Comparison of ENCODE assay signal across 8 cellular contexts in the genomic region with DNA sequence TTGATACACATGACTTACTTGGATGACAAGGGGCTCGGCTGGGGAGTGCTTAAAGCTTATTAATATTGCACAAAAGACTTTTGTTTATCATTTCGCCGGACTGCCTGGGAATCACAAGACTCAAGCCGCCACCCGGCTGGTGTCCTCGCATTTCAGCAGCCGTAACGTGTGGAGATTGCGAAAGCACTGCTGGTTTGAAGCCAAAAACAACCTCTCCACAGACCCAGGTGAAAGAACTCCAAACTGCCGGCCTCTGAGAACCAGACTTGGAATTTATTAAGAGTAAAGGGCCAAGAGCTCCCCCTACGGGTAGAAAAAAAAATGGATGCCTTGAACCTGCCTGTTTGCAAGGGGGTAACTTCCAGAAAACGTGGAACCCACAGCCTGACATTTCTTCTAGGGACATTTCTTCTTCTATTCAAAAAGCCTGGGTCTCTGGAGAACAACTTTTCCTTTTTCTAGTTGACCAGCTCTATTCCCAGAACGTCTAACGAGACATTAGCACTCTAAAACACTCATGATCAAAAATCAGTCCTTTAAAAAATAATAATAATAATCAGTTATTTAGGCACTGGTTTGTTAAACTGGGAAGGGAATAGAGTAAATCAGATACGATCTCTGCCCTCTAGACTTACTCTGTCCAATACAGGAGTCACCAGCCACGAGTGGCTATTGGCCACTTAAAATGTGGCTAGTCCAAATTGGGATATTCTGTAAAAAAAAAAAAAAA.
A peak's percentile ranks its signal among the peaks of the same experiment; 100 is the strongest.
DNase-seq lines count a peak whose midpoint lies in the region; ATAC-seq and TF ChIP-seq lines count a peak whose summit lies in the region.

No MANE protein-coding gene starts in this region.

- TF ChIP-seq POLR2A in IMR-90 (IDR thresholded peaks at IDR 0.05; ENCODE audit: low read depth, low read length) (no peak), prostate gland (IDR thresholded peaks at IDR 0.05) (no peak)

- POLR2A ChIA-PET in IMR-90 (lab: Charles Lee; ENCODE audit: unreplicated experiment), result no interaction called here

- peaks cover 5% of the 10 kb centered on the region; the same call in 1 of the 2 replicates for H3K9me1 ChIP-seq in IMR-90 (ENCODE audit: insufficient read depth, low read length)

- peak overlapping the region; percentile 11 for H2BK5ac ChIP-seq in IMR-90 (ENCODE audit: low read depth, low read length, poor library complexity, severe bottlenecking)

- H4K91ac ChIP-seq in IMR-90 (ENCODE audit: insufficient read depth, low read depth, low read length), result peak overlapping the region; percentile 34

- peak overlapping the region; percentile 43 for H3K18ac ChIP-seq in IMR-90 (ENCODE audit: low read depth, low read length)

- no peak overlapping the region for H3K9ac ChIP-seq in IMR-90 (ENCODE audit: low read depth, low read length)
- H3K9ac ChIP-seq in NT2/D1 (ENCODE audit: insufficient read length, low read depth), result no peak overlapping the region

- H3K9me3 ChIP-seq in IMR-90 (ENCODE audit: control insufficient read depth, insufficient read depth, low read length) (no peaks in the 10 kb centered on the region), NT2/D1 (ENCODE audit: insufficient read depth, low read length) (no peaks in the 10 kb centered on the region), left ventricle myocardium inferior (replicated peaks) (no peaks in the 10 kb centered on the region), prostate gland (no peaks in the 10 kb centered on the region)

- H3K27ac ChIP-seq in IMR-90 (ENCODE audit: insufficient read depth, low read length) (peak overlapping the region; percentile 44; the same call in 1 of the 2 replicates), left ventricle myocardium inferior (replicated peaks) (peak overlapping the region; percentile 11), prostate gland (peak overlapping the region; percentile 44 to 63)

- no peak overlapping the region for H4K5ac ChIP-seq in IMR-90 (ENCODE audit: low read depth, low read length)

- dilution Hi-C loops in IMR-90 (cut with HindIII; ENCODE audit: low sequenced_read_pairs, unreplicated experiment), result no loop called here

- CTCF ChIA-PET in IMR-90 (lab: Yijun Ruan, JAX), result interaction anchor here (0.6 to 1.9 kb wide), 9 partner anchors 14 to 631 kb away, joined by 3 to 9 read pairs (median 3); no protein-coding TSS in a partner anchor

- ATAC-seq in IMR-90 (ENCODE audit: low read depth) (peak; percentile 87), GM21515 (IDR thresholded peaks at IDR 0.05; ENCODE audit: unreplicated experiment) (no peak)

- H3K23ac ChIP-seq in IMR-90 (ENCODE audit: low read depth, low read length), result no peak overlapping the region; the same call in 1 of the 2 replicates

- no peaks in the 10 kb centered on the region for H3K79me1 ChIP-seq in IMR-90 (ENCODE audit: low read depth in 1 of 2, low read length in 2 of 2)

- peak overlapping the region; percentile 8; the same call in 1 of the 2 replicates for H3K14ac ChIP-seq in IMR-90 (replicated peaks; ENCODE audit: low read depth, low read length)

- WGBS in IMR-90 (ENCODE audit: extremely low coverage in 2 of 2, insufficient read length in 1 of 2), 2 experiments, result 0% methylated on average over 1 of the region's 16 CpGs; no CpG with 5 or more reads in 1 of the 2 experiments
- 9% methylated on average over 16 of the region's 16 CpGs for WGBS in prostate gland

- no peak overlapping the region for H3K4me3 ChIP-seq in IMR-90 (ENCODE audit: insufficient read depth, low read depth, low read length)
- no peak overlapping the region for H3K4me3 ChIP-seq in NT2/D1 (ENCODE audit: insufficient read length, low read depth)
- H3K4me3 ChIP-seq in left ventricle myocardium inferior, result peak overlapping the region; percentile 37
- H3K4me3 ChIP-seq in prostate gland, result no peak overlapping the region

- H2AK5ac ChIP-seq in IMR-90 (ENCODE audit: low read depth, low read length), result no peak overlapping the region

- no TSS peak for BruUV-seq in IMR-90 (replicated peaks; lab: Mats Ljungman, UMichigan)

- peak overlapping the region; percentile 50; the same call in 1 of the 2 replicates for H2BK20ac ChIP-seq in IMR-90 (ENCODE audit: low read depth, low read length)

- peak overlapping the region; percentile 89 for H2AFZ ChIP-seq in IMR-90 (replicated peaks; ENCODE audit: low read length, poor library complexity)

- no peaks in the 10 kb centered on the region for H4K20me1 ChIP-seq in IMR-90 (ENCODE audit: insufficient read depth, low read length)

- H3K27me3 ChIP-seq in IMR-90 (ENCODE audit: control insufficient read depth, insufficient read depth, low read length) (no peaks in the 10 kb centered on the region), NT2/D1 (ENCODE audit: insufficient read depth, insufficient read length) (no peaks in the 10 kb centered on the region), left ventricle myocardium inferior (ENCODE audit: low read depth) (peaks cover 2% of the 10 kb centered on the region), prostate gland (replicated peaks; ENCODE audit: insufficient read depth) (no peaks in the 10 kb centered on the region)

- peak; percentile 78 for TF ChIP-seq CTCF in IMR-90 (conservative IDR thresholded peaks at IDR 0.05; ENCODE audit: low read depth, low read length)
- peak; percentile 84 for TF ChIP-seq CTCF in left ventricle myocardium inferior (IDR thresholded peaks at IDR 0.05; ENCODE audit: borderline replicate concordance)
- peak; percentile 35 to 83 (median 72) for TF ChIP-seq CTCF in prostate gland (IDR thresholded peaks at IDR 0.05)

- H2BK15ac ChIP-seq in IMR-90 (ENCODE audit: low read depth, low read length), result 0 out of 3 replicates have a peak overlapping the region, but pooled peaks have one; percentile 47

- no peak overlapping the region for H3K56ac ChIP-seq in IMR-90 (ENCODE audit: extremely low read depth, insufficient read depth, low read length)

- H3K4ac ChIP-seq in IMR-90 (ENCODE audit: low read depth, low read length), result peak overlapping the region; percentile 54; the same call in 1 of the 2 replicates

- H3K36me3 ChIP-seq in IMR-90 (ENCODE audit: control insufficient read depth, insufficient read depth, low read length) (no peaks in the 10 kb centered on the region), NT2/D1 (ENCODE audit: insufficient read depth, insufficient read length, low read length) (no peaks in the 10 kb centered on the region), left ventricle myocardium inferior (no peaks in the 10 kb centered on the region), prostate gland (no peaks in the 10 kb centered on the region)

- peak; percentile 74 for TF ChIP-seq RAD21 in IMR-90 (IDR thresholded peaks at IDR 0.05; ENCODE audit: low read length)

- H3K4me2 ChIP-seq in IMR-90 (ENCODE audit: low read depth, low read length), result peak overlapping the region; percentile 15

- in situ Hi-C loops in IMR-90 (cut with MboI; ENCODE audit: low sequenced_read_pairs), result loop anchor here (5.0 to 25.0 kb wide), 5 partner anchors 178 to 1414 kb away; no protein-coding TSS in a partner anchor

- H4K8ac ChIP-seq in IMR-90 (ENCODE audit: low read depth in 2 of 2, low read length in 2 of 2), result peak overlapping the region; percentile 12 to 60; a peak in 1 of 4 replicates

- peak overlapping the region; percentile 75; the same call in 1 of the 2 replicates for H2BK120ac ChIP-seq in IMR-90 (ENCODE audit: low read depth, low read length)

- peaks cover 6% of the 10 kb centered on the region for H3K4me1 ChIP-seq in IMR-90 (ENCODE audit: control insufficient read depth, insufficient read depth, low read length)
- no peaks in the 10 kb centered on the region for H3K4me1 ChIP-seq in NT2/D1 (ENCODE audit: insufficient read depth, insufficient read length)
- peaks cover 17% of the 10 kb centered on the region for H3K4me1 ChIP-seq in left ventricle myocardium inferior
- H3K4me1 ChIP-seq in prostate gland (replicated peaks), result no peaks in the 10 kb centered on the region

- peak; percentile 1 for DNase-seq in activated T-cell treated with anti-CD3 and anti-CD28 coated beads for 4 hours
- DNase-seq in activated T-cell treated with anti-CD3 and anti-CD28 coated beads, Interleukin-2, amount 50 U/mL, for 1 hour, result no peak
- peak; percentile 98 for DNase-seq in IMR-90
- DNase-seq in NT2/D1 (ENCODE audit: low read depth, low spot score), result peak; percentile 81
- peak in 50 of 58 donors; percentile 1 to 58 (median 23) for DNase-seq in anterior cingulate cortex (lab: John Stamatoyannopoulos, UW)
- peak; percentile 63 for DNase-seq in left ventricle myocardium inferior
- peak; percentile 95 for DNase-seq in prostate gland (ENCODE audit: low spot score)

- intact Hi-C loops in IMR-90 (cut with micrococcal nuclease) (loop anchor here (1.0 to 10.0 kb wide), 4 partner anchors 185 to 1832 kb away; no protein-coding TSS in a partner anchor), left ventricle myocardium inferior (cut with micrococcal nuclease) (loop anchor here (10.0 kb wide), 1 partner anchor 1422 kb away; no protein-coding TSS in a partner anchor), prostate gland (cut with DNase I) (loop anchor here (5.0 to 10.0 kb wide), 4 partner anchors 369 to 1152 kb away; no protein-coding TSS in a partner anchor)

- no peak overlapping the region for H2AK9ac ChIP-seq in IMR-90 (replicated peaks; ENCODE audit: low read depth, low read length, poor library complexity)

TF ChIP-seq in IMR-90, 13 proteins besides CTCF, POLR2A, EP300 and RAD21 (continues in another document):
- TF ChIP-seq NFE2L2 (IDR thresholded peaks at IDR 0.05; ENCODE audit: low read depth, low read length) (no peak), SMC3 (IDR thresholded peaks at IDR 0.05; ENCODE audit: low read depth, low read length) (peak; percentile 49), RCOR1 (IDR thresholded peaks at IDR 0.05; ENCODE audit: insufficient replicate concordance, low read length) (peak; percentile 41), RFX5 (IDR thresholded peaks at IDR 0.05; ENCODE audit: low read depth, low read length) (no peak), CHD1 (IDR thresholded peaks at IDR 0.05; ENCODE audit: low read depth, low read length) (no peak), MXI1 (IDR thresholded peaks at IDR 0.05; ENCODE audit: borderline replicate concordance, low read depth, low read length) (0 out of 2 replicates have a peak, but pooled peaks have one; percentile 25), FOS (IDR thresholded peaks at IDR 0.05; ENCODE audit: low read depth, low read length) (no peak), MAFK (IDR thresholded peaks at IDR 0.05; ENCODE audit: low read depth, low read length) (no peak), MAZ (IDR thresholded peaks at IDR 0.05; ENCODE audit: borderline replicate concordance, low read depth, low read length) (no peak)
- TF ChIP-seq, protein P1, sequence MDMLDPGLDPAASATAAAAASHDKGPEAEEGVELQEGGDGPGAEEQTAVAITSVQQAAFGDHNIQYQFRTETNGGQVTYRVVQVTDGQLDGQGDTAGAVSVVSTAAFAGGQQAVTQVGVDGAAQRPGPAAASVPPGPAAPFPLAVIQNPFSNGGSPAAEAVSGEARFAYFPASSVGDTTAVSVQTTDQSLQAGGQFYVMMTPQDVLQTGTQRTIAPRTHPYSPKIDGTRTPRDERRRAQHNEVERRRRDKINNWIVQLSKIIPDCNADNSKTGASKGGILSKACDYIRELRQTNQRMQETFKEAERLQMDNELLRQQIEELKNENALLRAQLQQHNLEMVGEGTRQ (IDR thresholded peaks at IDR 0.05; ENCODE audit: low read depth, low read length), result no peak
